In the genomic region with DNA sequence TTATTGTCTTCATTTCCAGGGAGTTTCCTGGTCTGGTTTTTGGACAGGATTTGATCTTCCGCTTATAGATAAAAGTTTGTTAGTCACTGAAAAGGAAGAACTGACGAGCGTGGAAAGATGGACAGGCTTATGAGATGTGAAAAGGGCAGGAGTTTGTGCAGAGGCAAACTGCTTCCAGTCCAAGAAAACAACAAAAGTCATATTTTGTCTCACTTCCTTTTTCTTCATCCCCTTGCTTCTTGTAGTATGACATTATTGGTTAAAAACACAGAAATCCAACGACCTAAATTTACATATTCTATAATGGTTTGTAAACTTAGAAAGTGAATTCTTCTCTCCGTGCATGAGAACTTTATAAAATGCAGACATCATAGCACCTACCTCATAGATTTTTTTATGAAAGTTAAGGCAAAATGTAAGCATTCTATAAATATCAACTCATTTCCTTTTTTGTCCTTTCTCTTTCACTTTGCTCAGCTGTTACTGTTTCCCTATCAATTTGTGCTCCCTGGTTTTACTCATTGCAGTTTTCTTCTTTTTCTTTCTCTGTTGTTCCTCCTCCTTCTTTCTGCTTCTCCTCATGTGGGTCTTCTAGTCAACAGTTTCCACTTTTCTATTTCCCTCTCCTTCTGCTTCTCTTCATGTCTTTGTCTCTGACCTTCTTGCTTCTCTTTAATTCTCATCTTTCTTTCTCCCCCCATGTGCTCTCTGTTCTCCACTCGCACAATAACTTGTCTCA, we compare ENCODE assay signal across 8 cellular contexts.
DNase-seq lines count a peak whose midpoint lies in the region; ATAC-seq and TF ChIP-seq lines count a peak whose summit lies in the region.

No MANE protein-coding gene starts in this region.

- H3K4me1 Mint-ChIP-seq in CD4-positive, CD25-positive, alpha-beta regulatory T cell: peaks cover 8 to 12% (median 10%) of the 10 kb centered on the region in 4 donors
- H3K4me1 Mint-ChIP-seq in activated naive CD8-positive, alpha-beta T cell treated with anti-CD3 and anti-CD28 coated beads, Interleukin-2, amount 50 U/mL, for 24 hours: peaks cover 18% of the 10 kb centered on the region

- H3K27me3 ChIP-seq in CD4-positive, CD25-positive, alpha-beta regulatory T cell (ENCODE audit: control insufficient read depth, insufficient read depth, low read length): no peaks in the 10 kb centered on the region
- H3K27me3 ChIP-seq in colonic mucosa: no peaks in the 10 kb centered on the region

- H3K27ac Mint-ChIP-seq in CD4-positive, CD25-positive, alpha-beta regulatory T cell: peak overlapping the region; percentile 5 to 49 (median 14)
- H3K27ac Mint-ChIP-seq in activated naive CD8-positive, alpha-beta T cell treated with anti-CD3 and anti-CD28 coated beads, Interleukin-2, amount 50 U/mL, for 24 hours: peak overlapping the region; percentile 72

- ATAC-seq in CD4-positive, CD25-positive, alpha-beta regulatory T cell (ENCODE audit: low read depth in 2 of 2): no peak
- ATAC-seq in GM19395 (IDR thresholded peaks at IDR 0.05; ENCODE audit: unreplicated experiment) (peak; percentile 96), HG03280 (IDR thresholded peaks at IDR 0.05; ENCODE audit: unreplicated experiment) (peak; percentile 94)
- no peak for ATAC-seq in activated naive CD8-positive, alpha-beta T cell treated with anti-CD3 and anti-CD28 coated beads, Interleukin-2, amount 50 U/mL, for 24 hours

- H3K9me3 ChIP-seq in CD4-positive, CD25-positive, alpha-beta regulatory T cell (ENCODE audit: control insufficient read depth in 2 of 2, low read length in 2 of 2): no peaks in the 10 kb centered on the region
- no peaks in the 10 kb centered on the region for H3K9me3 ChIP-seq in colonic mucosa

- TF ChIP-seq CTCF in colonic mucosa (IDR thresholded peaks at IDR 0.05): no peak

- H3K27me3 Mint-ChIP-seq in CD4-positive, CD25-positive, alpha-beta regulatory T cell: peaks cover 6% of the 10 kb centered on the region
- peaks cover 1% of the 10 kb centered on the region for H3K27me3 Mint-ChIP-seq in activated naive CD8-positive, alpha-beta T cell treated with anti-CD3 and anti-CD28 coated beads, Interleukin-2, amount 50 U/mL, for 24 hours

- peaks cover 0 to 3% (median 0%) of the 10 kb centered on the region in 7 donors for H3K9me3 Mint-ChIP-seq in CD4-positive, CD25-positive, alpha-beta regulatory T cell
- no peaks in the 10 kb centered on the region for H3K9me3 Mint-ChIP-seq in activated naive CD8-positive, alpha-beta T cell treated with anti-CD3 and anti-CD28 coated beads, Interleukin-2, amount 50 U/mL, for 24 hours

- H3K27ac ChIP-seq in CD4-positive, CD25-positive, alpha-beta regulatory T cell (ENCODE audit: insufficient read depth, low read length, poor library complexity, severe bottlenecking): no peak overlapping the region
- H3K27ac ChIP-seq in colonic mucosa: no peak overlapping the region

- peak overlapping the region; percentile 49 for H3K4me3 ChIP-seq in CD4-positive, CD25-positive, alpha-beta regulatory T cell (ENCODE audit: low read depth, low read length)
- no peak overlapping the region for H3K4me3 ChIP-seq in colonic mucosa

- no peaks in the 10 kb centered on the region for H3K4me1 ChIP-seq in CD4-positive, CD25-positive, alpha-beta regulatory T cell (ENCODE audit: control insufficient read depth, insufficient read depth, low read length, poor library complexity, severe bottlenecking)
- H3K4me1 ChIP-seq in colonic mucosa: no peaks in the 10 kb centered on the region

- peak in 1 of 3 donors; percentile 24 for DNase-seq in CD4-positive, CD25-positive, alpha-beta regulatory T cell
- DNase-seq in activated naive CD8-positive, alpha-beta T cell treated with anti-CD3 and anti-CD28 coated beads, Interleukin-2, amount 50 U/mL, for 24 hours: no peak
- DNase-seq in OCI-M2 (lab: John Stamatoyannopoulos, UW; ENCODE audit: unreplicated experiment) (no peak), NCI-H1930 (lab: John Stamatoyannopoulos, UW) (no peak), colonic mucosa (no peak), posterior cingulate gyrus (no peak)

- intact Hi-C loops in colonic mucosa (cut with DNase I) (no loop called here), posterior cingulate gyrus (cut with DNase I) (no loop called here)

- H3K4me3 Mint-ChIP-seq in CD4-positive, CD25-positive, alpha-beta regulatory T cell: peak overlapping the region in 3 of 4 donors; percentile 2 to 32 (median 13)
- peak overlapping the region; percentile 45 for H3K4me3 Mint-ChIP-seq in activated naive CD8-positive, alpha-beta T cell treated with anti-CD3 and anti-CD28 coated beads, Interleukin-2, amount 50 U/mL, for 24 hours

- H3K36me3 Mint-ChIP-seq in CD4-positive, CD25-positive, alpha-beta regulatory T cell: no peaks in the 10 kb centered on the region
- H3K36me3 Mint-ChIP-seq in activated naive CD8-positive, alpha-beta T cell treated with anti-CD3 and anti-CD28 coated beads, Interleukin-2, amount 50 U/mL, for 24 hours (ENCODE audit: low read depth): no peaks in the 10 kb centered on the region

- H3K36me3 ChIP-seq in CD4-positive, CD25-positive, alpha-beta regulatory T cell (ENCODE audit: control insufficient read depth, insufficient read depth, low read length): no peaks in the 10 kb centered on the region
- H3K36me3 ChIP-seq in colonic mucosa: no peaks in the 10 kb centered on the region

- H3K9ac ChIP-seq in colonic mucosa (ENCODE audit: low read depth in 2 of 2, low read length in 2 of 2): no peak overlapping the region

Comparison
In these comparisons a context has a peak if more than half of its experiments do, and no peak if none do; other contexts are left out.
1. ATAC-seq: peak in GM19395 (single experiment) and HG03280 (single experiment); none in CD4-positive, CD25-positive, alpha-beta regulatory T cell (0 of 2) and activated naive CD8-positive, alpha-beta T cell treated with anti-CD3 and anti-CD28 coated beads, Interleukin-2, amount 50 U/mL, for 24 hours (single experiment).